In the genomic region with DNA sequence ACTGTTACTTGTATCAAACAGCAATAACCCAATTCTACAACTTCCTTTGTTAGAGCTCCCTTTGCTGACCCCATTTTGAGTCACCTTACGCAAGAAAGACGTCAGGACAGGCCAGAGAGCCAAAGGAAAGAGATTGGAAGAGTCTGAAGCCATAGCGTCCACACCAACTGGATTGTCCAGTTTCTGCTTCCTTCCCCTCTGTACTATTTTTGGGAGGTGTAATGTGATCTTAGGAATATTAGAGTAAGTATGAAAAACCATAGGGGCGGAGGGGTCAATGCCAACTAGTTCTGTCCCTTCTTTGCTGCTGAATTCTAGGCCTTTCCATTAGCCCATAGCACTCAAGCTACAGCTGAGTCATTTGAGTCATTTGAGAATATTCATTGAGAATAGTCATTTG, we compare ENCODE assay signal across 26 cellular contexts.
"Had no signal": no experiment of that assay in that cellular context is flagged by ENCODE, and none has a peak within 500 bp of the region (broad histone marks: within the 10 kb centered on the region; RNA-seq: fewer than 3 reads in every experiment).

No MANE protein-coding gene starts in this region.

- H3K9me3 ChIP-seq: gastroesophageal sphincter, heart left ventricle, prostate gland, spleen, testis, tibial artery had no signal

- H3K27ac ChIP-seq: dorsolateral prefrontal cortex, epithelial cell of prostate, foreskin keratinocyte, gastroesophageal sphincter, heart left ventricle, hepatocyte, prostate gland, skin epidermis, spleen, testis, tibial artery had no signal

- ATAC-seq: esophagus mucosa; foreskin keratinocyte; gastroesophageal sphincter; heart left ventricle; left lobe of liver; natural killer cell; right cardiac atrium; stimulated activated memory B cell treated with anti-CD40 and anti-IgM and Interleukin-4, amounts not matched to agents 10 μg/mL and 1 μg/mL and 100 μg/mL, for 72 hours; stimulated activated naive CD8-positive, alpha-beta T cell treated with anti-CD3 and anti-CD28 coated beads, Interleukin-15, Interleukin-2, amounts not matched to agents 100 U/mL and 50 U/mL, for 24 hours had no signal

- H3K4me3 ChIP-seq: dorsolateral prefrontal cortex, gastroesophageal sphincter, heart left ventricle, hepatocyte, lung, prostate gland, skin epidermis, spleen, testis, tibial artery had no signal

- H3K4me1 ChIP-seq: foreskin keratinocyte, gastroesophageal sphincter, heart left ventricle, prostate gland, spleen, testis had no signal

- H2AFZ ChIP-seq: hepatocyte had no signal

- DNase-seq: dorsolateral prefrontal cortex; effector CD4-positive, alpha-beta T cell; endodermal cell; foreskin keratinocyte; heart left ventricle; kidney; natural killer cell; occipital lobe; right cardiac atrium; spleen; stimulated activated CD4-positive, alpha-beta T cell treated with anti-CD3 and anti-CD28 coated beads, Interleukin-4, amount 100 ng/mL, for 4 hours; stimulated activated naive CD8-positive, alpha-beta T cell treated with anti-CD3 and anti-CD28 coated beads, Interleukin-15, Interleukin-2, amounts not matched to agents 100 U/mL and 50 U/mL, for 24 hours; substantia nigra; testis; tibial artery had no signal

- H3K36me3 Mint-ChIP-seq: memory B cell; natural killer cell; stimulated activated memory B cell treated with anti-CD40 and anti-IgM and Interleukin-4, amounts not matched to agents 10 μg/mL and 1 μg/mL and 100 μg/mL, for 72 hours; type B pancreatic cell had no signal

- H3K27me3 Mint-ChIP-seq: stimulated activated memory B cell treated with anti-CD40 and anti-IgM and Interleukin-4, amounts not matched to agents 10 μg/mL and 1 μg/mL and 100 μg/mL, for 72 hours had no signal

- H3K79me2 ChIP-seq: hepatocyte had no signal

- H3K4me3 Mint-ChIP-seq: endodermal cell; memory B cell; natural killer cell; stimulated activated memory B cell treated with anti-CD40 and anti-IgM and Interleukin-4, amounts not matched to agents 10 μg/mL and 1 μg/mL and 100 μg/mL, for 72 hours; type B pancreatic cell had no signal

- H3K9me3 Mint-ChIP-seq: endodermal cell; memory B cell; natural killer cell; stimulated activated memory B cell treated with anti-CD40 and anti-IgM and Interleukin-4, amounts not matched to agents 10 μg/mL and 1 μg/mL and 100 μg/mL, for 72 hours; type B pancreatic cell had no signal

- H3K4me2 ChIP-seq: hepatocyte had no signal

- H3K36me3 ChIP-seq: gastroesophageal sphincter, heart left ventricle, prostate gland, spleen, tibial artery had no signal

- H3K27ac Mint-ChIP-seq: endodermal cell; memory B cell; natural killer cell; stimulated activated memory B cell treated with anti-CD40 and anti-IgM and Interleukin-4, amounts not matched to agents 10 μg/mL and 1 μg/mL and 100 μg/mL, for 72 hours; type B pancreatic cell had no signal

- H3K27me3 ChIP-seq: dorsolateral prefrontal cortex, foreskin keratinocyte, gastroesophageal sphincter, heart left ventricle, hepatocyte, spleen, testis, tibial artery had no signal

- H3K4me1 Mint-ChIP-seq: endodermal cell; memory B cell; natural killer cell; stimulated activated memory B cell treated with anti-CD40 and anti-IgM and Interleukin-4, amounts not matched to agents 10 μg/mL and 1 μg/mL and 100 μg/mL, for 72 hours had no signal
